Comparison of ENCODE assay signal across 2 cellular contexts in the genomic region with DNA sequence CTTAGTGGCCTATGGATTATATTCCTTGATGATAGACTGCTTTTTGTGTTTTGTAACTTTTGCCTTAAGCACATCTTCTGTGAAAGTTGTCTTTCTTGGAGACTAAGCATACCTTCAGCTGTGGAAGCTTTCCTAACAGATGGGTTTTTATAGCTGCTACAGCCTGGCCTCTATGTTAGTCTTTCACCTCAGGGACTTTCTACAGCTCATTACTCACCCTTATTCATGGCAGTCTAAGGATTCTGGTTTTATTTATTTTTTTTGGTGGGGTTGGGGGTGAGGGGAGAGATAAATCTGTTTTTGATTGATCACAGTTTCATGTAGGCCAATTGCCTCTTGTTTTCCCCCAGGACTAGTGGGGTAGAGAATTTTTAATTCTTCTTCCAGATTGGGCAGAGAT.
TF ChIP-seq lines count a peak whose summit lies in the region.

No MANE protein-coding gene starts in this region.

TF ChIP-seq in HCT116, 20 proteins besides CTCF, POLR2A, EP300 and RAD21 (continued from another document):
- TF ChIP-seq YY1 (IDR thresholded peaks at IDR 0.05; ENCODE audit: extremely low read depth, insufficient replicate concordance, low read depth, low read length) (no peak), CEBPB (IDR thresholded peaks at IDR 0.05; ENCODE audit: low read depth) (no peak), SP1 (IDR thresholded peaks at IDR 0.05; ENCODE audit: low read depth) (no peak), ZNF274 (IDR thresholded peaks at IDR 0.05; ENCODE audit: low read depth, low read length) (no peak), CBX3 (IDR thresholded peaks at IDR 0.05; ENCODE audit: low read depth) (no peak), SRF (IDR thresholded peaks at IDR 0.05; ENCODE audit: low read depth) (no peak), SIN3A (IDR thresholded peaks at IDR 0.05; ENCODE audit: low read depth) (no peak), TCF7L2 (IDR thresholded peaks at IDR 0.05; ENCODE audit: borderline replicate concordance, extremely low read depth, insufficient read depth, insufficient read length) (no peak)
- TF ChIP-seq, protein P1, sequence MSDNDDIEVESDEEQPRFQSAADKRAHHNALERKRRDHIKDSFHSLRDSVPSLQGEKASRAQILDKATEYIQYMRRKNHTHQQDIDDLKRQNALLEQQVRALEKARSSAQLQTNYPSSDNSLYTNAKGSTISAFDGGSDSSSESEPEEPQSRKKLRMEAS (IDR thresholded peaks at IDR 0.05), result no peak
- TF ChIP-seq, protein P2, sequence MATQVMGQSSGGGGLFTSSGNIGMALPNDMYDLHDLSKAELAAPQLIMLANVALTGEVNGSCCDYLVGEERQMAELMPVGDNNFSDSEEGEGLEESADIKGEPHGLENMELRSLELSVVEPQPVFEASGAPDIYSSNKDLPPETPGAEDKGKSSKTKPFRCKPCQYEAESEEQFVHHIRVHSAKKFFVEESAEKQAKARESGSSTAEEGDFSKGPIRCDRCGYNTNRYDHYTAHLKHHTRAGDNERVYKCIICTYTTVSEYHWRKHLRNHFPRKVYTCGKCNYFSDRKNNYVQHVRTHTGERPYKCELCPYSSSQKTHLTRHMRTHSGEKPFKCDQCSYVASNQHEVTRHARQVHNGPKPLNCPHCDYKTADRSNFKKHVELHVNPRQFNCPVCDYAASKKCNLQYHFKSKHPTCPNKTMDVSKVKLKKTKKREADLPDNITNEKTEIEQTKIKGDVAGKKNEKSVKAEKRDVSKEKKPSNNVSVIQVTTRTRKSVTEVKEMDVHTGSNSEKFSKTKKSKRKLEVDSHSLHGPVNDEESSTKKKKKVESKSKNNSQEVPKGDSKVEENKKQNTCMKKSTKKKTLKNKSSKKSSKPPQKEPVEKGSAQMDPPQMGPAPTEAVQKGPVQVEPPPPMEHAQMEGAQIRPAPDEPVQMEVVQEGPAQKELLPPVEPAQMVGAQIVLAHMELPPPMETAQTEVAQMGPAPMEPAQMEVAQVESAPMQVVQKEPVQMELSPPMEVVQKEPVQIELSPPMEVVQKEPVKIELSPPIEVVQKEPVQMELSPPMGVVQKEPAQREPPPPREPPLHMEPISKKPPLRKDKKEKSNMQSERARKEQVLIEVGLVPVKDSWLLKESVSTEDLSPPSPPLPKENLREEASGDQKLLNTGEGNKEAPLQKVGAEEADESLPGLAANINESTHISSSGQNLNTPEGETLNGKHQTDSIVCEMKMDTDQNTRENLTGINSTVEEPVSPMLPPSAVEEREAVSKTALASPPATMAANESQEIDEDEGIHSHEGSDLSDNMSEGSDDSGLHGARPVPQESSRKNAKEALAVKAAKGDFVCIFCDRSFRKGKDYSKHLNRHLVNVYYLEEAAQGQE (IDR thresholded peaks at IDR 0.05; ENCODE audit: low read depth), result no peak
- TF ChIP-seq, protein P3, sequence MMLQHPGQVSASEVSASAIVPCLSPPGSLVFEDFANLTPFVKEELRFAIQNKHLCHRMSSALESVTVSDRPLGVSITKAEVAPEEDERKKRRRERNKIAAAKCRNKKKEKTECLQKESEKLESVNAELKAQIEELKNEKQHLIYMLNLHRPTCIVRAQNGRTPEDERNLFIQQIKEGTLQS (IDR thresholded peaks at IDR 0.05), result no peak
TF ChIP-seq in HCT116: peak in this region for 0.

TF ChIP-seq in IMR-90, 13 proteins besides CTCF, POLR2A, EP300 and RAD21 (continued from another document):
- TF ChIP-seq FOS (IDR thresholded peaks at IDR 0.05; ENCODE audit: low read depth, low read length), result no peak
- TF ChIP-seq, protein P4, sequence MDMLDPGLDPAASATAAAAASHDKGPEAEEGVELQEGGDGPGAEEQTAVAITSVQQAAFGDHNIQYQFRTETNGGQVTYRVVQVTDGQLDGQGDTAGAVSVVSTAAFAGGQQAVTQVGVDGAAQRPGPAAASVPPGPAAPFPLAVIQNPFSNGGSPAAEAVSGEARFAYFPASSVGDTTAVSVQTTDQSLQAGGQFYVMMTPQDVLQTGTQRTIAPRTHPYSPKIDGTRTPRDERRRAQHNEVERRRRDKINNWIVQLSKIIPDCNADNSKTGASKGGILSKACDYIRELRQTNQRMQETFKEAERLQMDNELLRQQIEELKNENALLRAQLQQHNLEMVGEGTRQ (IDR thresholded peaks at IDR 0.05; ENCODE audit: low read depth, low read length), result no peak
- TF ChIP-seq, protein P5, sequence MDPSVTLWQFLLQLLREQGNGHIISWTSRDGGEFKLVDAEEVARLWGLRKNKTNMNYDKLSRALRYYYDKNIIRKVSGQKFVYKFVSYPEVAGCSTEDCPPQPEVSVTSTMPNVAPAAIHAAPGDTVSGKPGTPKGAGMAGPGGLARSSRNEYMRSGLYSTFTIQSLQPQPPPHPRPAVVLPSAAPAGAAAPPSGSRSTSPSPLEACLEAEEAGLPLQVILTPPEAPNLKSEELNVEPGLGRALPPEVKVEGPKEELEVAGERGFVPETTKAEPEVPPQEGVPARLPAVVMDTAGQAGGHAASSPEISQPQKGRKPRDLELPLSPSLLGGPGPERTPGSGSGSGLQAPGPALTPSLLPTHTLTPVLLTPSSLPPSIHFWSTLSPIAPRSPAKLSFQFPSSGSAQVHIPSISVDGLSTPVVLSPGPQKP (IDR thresholded peaks at IDR 0.05; ENCODE audit: borderline replicate concordance, low read depth, low read length), result no peak
- no peak for TF ChIP-seq NFE2L2 (IDR thresholded peaks at IDR 0.05; ENCODE audit: low read depth, low read length)
- no peak for TF ChIP-seq CHD1 (IDR thresholded peaks at IDR 0.05; ENCODE audit: low read depth, low read length)
